Comparison of ENCODE assay signal across 12 cellular contexts in genomic region chr2:173854840-173855239, GRCh38.
DNase-seq lines count a peak whose midpoint lies in the region; ATAC-seq and TF ChIP-seq lines count a peak whose summit lies in the region.
"Had no signal": no experiment of that assay in that cellular context is flagged by ENCODE, and none has a peak within 500 bp of the region (broad histone marks: within the 10 kb centered on the region; RNA-seq: fewer than 3 reads in every experiment).

No MANE protein-coding gene starts in this region.

- no peak overlapping the region for H2AK5ac ChIP-seq in H9 (ENCODE audit: insufficient read length, low read length)

- H3K9me3 Mint-ChIP-seq in H9, result no peaks in the 10 kb centered on the region
- H3K9me3 Mint-ChIP-seq: CD8-positive, alpha-beta memory T cell had no signal

- no peak for TF ChIP-seq RAD21 in SK-N-SH (IDR thresholded peaks at IDR 0.05; ENCODE audit: low read length)

- no peaks in the 10 kb centered on the region for H4K20me1 ChIP-seq in SK-N-SH (ENCODE audit: insufficient read depth)
- no peaks in the 10 kb centered on the region for H4K20me1 ChIP-seq in H9 (ENCODE audit: control insufficient read depth, insufficient read depth, insufficient read length)

- no peak overlapping the region for H4K8ac ChIP-seq in H9 (replicated peaks; ENCODE audit: insufficient read length, low read depth, low read length)

- H3K36me3 ChIP-seq in SK-N-SH (replicated peaks in 1 of 2; ENCODE audit: control insufficient read depth in 1 of 2, insufficient read depth in 2 of 2, low read length in 1 of 2) (no peaks in the 10 kb centered on the region), heart right ventricle (no peaks in the 10 kb centered on the region)
- H3K36me3 ChIP-seq: colonic mucosa had no signal

- H3K4me1 Mint-ChIP-seq in H9, result peaks cover 7 to 9% of the 10 kb centered on the region in 2 experiments
- H3K4me1 Mint-ChIP-seq: CD8-positive, alpha-beta memory T cell had no signal

- H3K79me2 ChIP-seq in SK-N-SH (ENCODE audit: insufficient read depth), result no peaks in the 10 kb centered on the region
- no peaks in the 10 kb centered on the region for H3K79me2 ChIP-seq in H9 (ENCODE audit: insufficient read depth, low read length)

- no peak overlapping the region for H2BK20ac ChIP-seq in H9 (ENCODE audit: low read depth, low read length, poor library complexity, severe bottlenecking)

- intact Hi-C loops in heart right ventricle (cut with DNase I), result no loop called here

- H3K9ac ChIP-seq in SK-N-SH (no peak overlapping the region), H9 (ENCODE audit: extremely low read depth, insufficient read length, low read length) (no peak overlapping the region)

- no peak overlapping the region for H3K23ac ChIP-seq in H9 (ENCODE audit: insufficient read length, low read depth, low read length)

- H3K4me1 ChIP-seq in SK-N-SH (ENCODE audit: control insufficient read depth in 1 of 2, insufficient read depth in 2 of 2, low read depth in 1 of 2, low read length in 1 of 2) (peaks cover 4% of the 10 kb centered on the region in 2 experiments; a peak in 1 of 4 replicates), heart right ventricle (peaks cover 0 to 30% (median 11%) of the 10 kb centered on the region in 9 donors), H9 (ENCODE audit: insufficient read depth, low read length) (no peaks in the 10 kb centered on the region)
- H3K4me1 ChIP-seq: colonic mucosa had no signal

- H3K27me3 ChIP-seq in SK-N-SH (ENCODE audit: insufficient read depth) (no peaks in the 10 kb centered on the region), heart right ventricle (peaks cover 0 to 5% (median 0%) of the 10 kb centered on the region in 7 donors), H9 (ENCODE audit: insufficient read depth, low read length) (no peaks in the 10 kb centered on the region)
- H3K27me3 ChIP-seq: colonic mucosa had no signal

- no peak overlapping the region for H3K4me3 ChIP-seq in AG04449 (ENCODE audit: low read depth, low read length)
- no peak overlapping the region for H3K4me3 ChIP-seq in SK-N-SH (ENCODE audit: low read depth in 2 of 2, low read length in 1 of 2)
- H3K4me3 ChIP-seq in heart right ventricle, result no peak overlapping the region
- H3K4me3 ChIP-seq: colonic mucosa had no signal

- ATAC-seq in heart right ventricle, result peak in 6 of 8 donors; percentile 61 to 84 (median 68)

- no peak overlapping the region for H2AFZ ChIP-seq in SK-N-SH (ENCODE audit: low read depth)
- no peak overlapping the region for H2AFZ ChIP-seq in H9 (ENCODE audit: low read length)

- H3K18ac ChIP-seq in H9 (ENCODE audit: insufficient read length, low read depth, low read length), result no peak overlapping the region

- no peak overlapping the region for H3K4me3 Mint-ChIP-seq in H9
- H3K4me3 Mint-ChIP-seq: CD8-positive, alpha-beta memory T cell had no signal

- no peaks in the 10 kb centered on the region for H3K9me2 ChIP-seq in SK-N-SH

- no peak overlapping the region for H2BK12ac ChIP-seq in H9 (ENCODE audit: insufficient read length, low read depth, low read length)

- H3K27ac Mint-ChIP-seq in H9, result no peak overlapping the region
- H3K27ac Mint-ChIP-seq: CD8-positive, alpha-beta memory T cell had no signal

- TF ChIP-seq CTCF in AG04449 (IDR thresholded peaks at IDR 0.05; ENCODE audit: insufficient read depth, low read length, missing control alignments) (no peak), SK-N-SH (IDR thresholded peaks at IDR 0.05) (no peak), heart right ventricle (IDR thresholded peaks at IDR 0.05) (no peak), H9 (conservative IDR thresholded peaks at IDR 0.05) (no peak)

- CTCF ChIA-PET in AG04449 (lab: Yijun Ruan, JAX), result no interaction called here
- CTCF ChIA-PET in SK-N-SH (lab: Yijun Ruan, JAX), result no interaction called here

- H3K4ac ChIP-seq in H9 (ENCODE audit: low read depth, low read length), result no peak overlapping the region

- H3K36me3 Mint-ChIP-seq in H9 (ENCODE audit: insufficient read depth in 1 of 3, low read depth in 3 of 3), result no peaks in the 10 kb centered on the region

- H3K9me3 ChIP-seq in SK-N-SH (no peaks in the 10 kb centered on the region), heart right ventricle (no peaks in the 10 kb centered on the region), H9 (ENCODE audit: control insufficient read depth, low read depth, low read length) (no peaks in the 10 kb centered on the region)
- H3K9me3 ChIP-seq: colonic mucosa had no signal

- no peaks in the 10 kb centered on the region for H3K23me2 ChIP-seq in H9 (ENCODE audit: insufficient read length, low read depth, low read length, poor library complexity, severe bottlenecking)

- no peak for TF ChIP-seq EP300 in SK-N-SH (IDR thresholded peaks at IDR 0.05; ENCODE audit: borderline replicate concordance in 1 of 2, low read depth in 1 of 2, low read length in 1 of 2)

- H2BK15ac ChIP-seq in H9 (ENCODE audit: low read depth, low read length), result no peak overlapping the region

- no peak overlapping the region for H3K14ac ChIP-seq in H9 (ENCODE audit: insufficient read depth, low read length)

- H4K5ac ChIP-seq in H9 (ENCODE audit: insufficient read length, low read depth, low read length), result no peak overlapping the region

- no peak overlapping the region for H4K91ac ChIP-seq in H9 (ENCODE audit: insufficient read length, low read depth, low read length)

- no peak overlapping the region for H2BK5ac ChIP-seq in H9 (ENCODE audit: insufficient read length, low read length)

- H3K4me2 ChIP-seq in SK-N-SH (no peak overlapping the region), H9 (ENCODE audit: insufficient read depth, insufficient read length, low read length) (no peak overlapping the region)

- POLR2A ChIA-PET in AG04449 (lab: Yijun Ruan, JAX) (interaction anchor here (0.6 kb wide), 1 partner anchor 503 kb away, joined by 3 read pairs; no protein-coding TSS in a partner anchor), SK-N-SH (lab: Yijun Ruan, JAX) (no interaction called here)

- WGBS in SK-N-SH (ENCODE audit: low lambda C conversion rate), result 71% methylated on average over 5 of the region's 5 CpGs
- 59 to 70% methylated on average over 5 of the region's 5 CpGs for WGBS in heart right ventricle, 2 donors
- no CpG with 5 or more reads among the region's 5 CpGs for WGBS in H9 (ENCODE audit: extremely low coverage, insufficient read length, low lambda C conversion rate)

- DNase-seq in AG04449 (ENCODE audit: low read depth, low spot score), result peak; percentile 10
- DNase-seq in HS-27A (ENCODE audit: low read depth), result peak; percentile 20
- DNase-seq in SK-N-SH, result no peak
- DNase-seq in heart right ventricle, result peak in 1 of 2 donors; percentile 35
- no peak for DNase-seq in HUDEP-2 (lab: John Stamatoyannopoulos, UW; ENCODE audit: unreplicated experiment in 76 of 76)
- no peak for DNase-seq in kidney glomerular epithelial cell (lab: John Stamatoyannopoulos, UW)
- no peak for DNase-seq in 8988T
- DNase-seq in H9, result no peak
- DNase-seq: activated CD8-positive, alpha-beta memory T cell treated with anti-CD3 and anti-CD28 coated beads, Interleukin-2, amount 50 U/mL, for 48 hours; CD8-positive, alpha-beta memory T cell; colonic mucosa; posterior cingulate gyrus had no signal

- no peaks in the 10 kb centered on the region for H3K27me3 Mint-ChIP-seq in H9 (ENCODE audit: low read depth)

- no peak overlapping the region for H3T11ph ChIP-seq in H9 (ENCODE audit: low read length)

- no peak overlapping the region for H2BK120ac ChIP-seq in H9 (ENCODE audit: low read depth, low read length, poor library complexity, severe bottlenecking)

- no peaks in the 10 kb centered on the region for H3K79me1 ChIP-seq in H9 (ENCODE audit: insufficient read depth, low read depth, low read length, poor library complexity, severe bottlenecking)

- H3F3A ChIP-seq in SK-N-SH (replicated peaks; ENCODE audit: insufficient read depth), result no peaks in the 10 kb centered on the region

- no peak overlapping the region for H3K56ac ChIP-seq in H9 (ENCODE audit: insufficient read length, low read depth, low read length)

- H3K27ac ChIP-seq in SK-N-SH (ENCODE audit: low read depth in 2 of 2, low read length in 1 of 2) (no peak overlapping the region), heart right ventricle (no peak overlapping the region), H9 (ENCODE audit: insufficient read length, low read depth, low read length) (no peak overlapping the region)
- H3K27ac ChIP-seq: colonic mucosa had no signal

TF ChIP-seq in SK-N-SH, 30 proteins besides CTCF, POLR2A, EP300 and RAD21:
- TF ChIP-seq FOSL2 (IDR thresholded peaks at IDR 0.05; ENCODE audit: borderline replicate concordance, low read depth) (0 out of 2 replicates have a peak, but pooled peaks have one; percentile 14), RCOR1 (IDR thresholded peaks at IDR 0.05; ENCODE audit: low read length) (no peak), TCF12 (IDR thresholded peaks at IDR 0.05) (peak; percentile 26; the same call in 1 of the 2 replicates)

Comparison
In these comparisons a context has a peak if more than half of its experiments do, and no peak if none do; other contexts are left out.
1. DNase-seq: peak in AG04449 (single experiment) and HS-27A (single experiment); none in SK-N-SH (single experiment), HUDEP-2 (0 of 76), kidney glomerular epithelial cell (single experiment), 8988T (single experiment) and H9 (single experiment).